11 cellular contexts compared by ENCODE assay signal in genomic region chr12:58364389-58365086, GRCh38.
DNase-seq lines count a peak whose midpoint lies in the region; ATAC-seq, FAIRE-seq and TF ChIP-seq lines count a peak whose summit lies in the region.
"Had no signal": no experiment of that assay in that cellular context is flagged by ENCODE, and none has a peak within 500 bp of the region (broad histone marks: within the 10 kb centered on the region; RNA-seq: fewer than 3 reads in every experiment).

No MANE protein-coding gene starts in this region.

- H3K9me3 ChIP-seq in fibroblast of lung (ENCODE audit: control insufficient read depth, insufficient read depth, low read depth, low read length) (no peaks in the 10 kb centered on the region), BE2C (no peaks in the 10 kb centered on the region), gastrocnemius medialis (no peaks in the 10 kb centered on the region)

- DNase-seq in GM04504 (ENCODE audit: low read depth) (peak; percentile 98), RCC 7860 (ENCODE audit: low spot score) (peak; percentile 99), fibroblast of lung (ENCODE audit: low read depth in 2 of 2) (peak; percentile 98 to 100), retinal pigment epithelial cell (ENCODE audit: low read depth) (peak; percentile 97), BE2C (no peak), globus pallidus (ENCODE audit: low spot score) (no peak), gastrocnemius medialis (no peak), SKM-1 treated with dmso at 0.1 percent for 144 hours (lab: John Stamatoyannopoulos, UW; ENCODE audit: unreplicated experiment) (no peak)
- DNase-seq: activated effector memory CD4-positive, alpha-beta T cell treated with anti-CD3 and anti-CD28 coated beads, Interleukin-2, amount 50 U/mL, for 16 hours; NCI-H82 had no signal

- no peak overlapping the region for H2AFZ ChIP-seq in fibroblast of lung (ENCODE audit: low read length)

- H3K4me3 ChIP-seq in fibroblast of lung (replicated peaks in 1 of 4; ENCODE audit: control extremely low read depth in 1 of 4, insufficient read depth in 1 of 4, low read depth in 3 of 4, low read length in 4 of 4) (no peak overlapping the region), retinal pigment epithelial cell (ENCODE audit: low read length) (no peak overlapping the region), BE2C (ENCODE audit: low read depth, low read length) (no peak overlapping the region), gastrocnemius medialis (no peak overlapping the region)

- H3K27ac ChIP-seq in fibroblast of lung (ENCODE audit: insufficient read depth, low read length) (peak overlapping the region; percentile 55), gastrocnemius medialis (no peak overlapping the region)

- H3K9ac ChIP-seq in fibroblast of lung (ENCODE audit: insufficient read depth, low read length), result no peak overlapping the region

- H3K4me1 ChIP-seq in fibroblast of lung (ENCODE audit: control insufficient read depth, extremely low read depth, insufficient read depth, low read length) (peaks cover 25% of the 10 kb centered on the region), BE2C (no peaks in the 10 kb centered on the region), gastrocnemius medialis (no peaks in the 10 kb centered on the region)

- in situ Hi-C loops in gastrocnemius medialis (cut with MboI; ENCODE audit: low sequenced_read_pairs in 4 of 4), result no loop called here

- no peak for TF ChIP-seq POLR2A in gastrocnemius medialis (IDR thresholded peaks at IDR 0.05)

- H3K36me3 ChIP-seq in fibroblast of lung (ENCODE audit: control insufficient read depth, insufficient read depth, low read length) (no peaks in the 10 kb centered on the region), BE2C (no peaks in the 10 kb centered on the region), gastrocnemius medialis (no peaks in the 10 kb centered on the region)

- H3K4me2 ChIP-seq in fibroblast of lung (ENCODE audit: extremely low read depth, insufficient read depth, low read length), result peak overlapping the region; percentile 37

- TF ChIP-seq CTCF in fibroblast of lung (conservative IDR thresholded peaks at IDR 0.05 in 1 of 2, IDR thresholded peaks at IDR 0.05 in 1 of 2; ENCODE audit: low read depth in 1 of 2, low read length in 2 of 2) (no peak), retinal pigment epithelial cell (conservative IDR thresholded peaks at IDR 0.05; ENCODE audit: low read depth, low read length) (no peak), BE2C (IDR thresholded peaks at IDR 0.05; ENCODE audit: low read depth, low read length) (no peak), gastrocnemius medialis (IDR thresholded peaks at IDR 0.05 in 4 of 5, conservative IDR thresholded peaks at IDR 0.05 in 1 of 5) (no peak)

- H3K27me3 ChIP-seq in fibroblast of lung (ENCODE audit: control insufficient read depth, insufficient read depth, low read length) (no peaks in the 10 kb centered on the region), BE2C (no peaks in the 10 kb centered on the region), gastrocnemius medialis (no peaks in the 10 kb centered on the region)

- intact Hi-C loops in gastrocnemius medialis (cut with DNase I; ENCODE audit: low total_unique reads), result no loop called here

- H4K20me1 ChIP-seq in fibroblast of lung (ENCODE audit: control insufficient read depth, extremely low read depth, insufficient read depth, low read length), result no peaks in the 10 kb centered on the region

- FAIRE-seq in RCC 7860 (lab: Jason Lieb, UNC), result peak; percentile 99
- FAIRE-seq: endothelial cell of umbilical vein had no signal

- H3K79me2 ChIP-seq in fibroblast of lung (ENCODE audit: control insufficient read depth, insufficient read depth, low read length), result no peaks in the 10 kb centered on the region

- no peak for ATAC-seq in gastrocnemius medialis

Comparison
In these comparisons a context has a peak if more than half of its experiments do, and no peak if none do; other contexts are left out.
1. DNase-seq: peak in GM04504 (single experiment), RCC 7860 (single experiment), fibroblast of lung (2 of 2) and retinal pigment epithelial cell (single experiment); none in BE2C (single experiment), globus pallidus (single experiment), gastrocnemius medialis (0 of 2) and SKM-1 treated with dmso at 0.1 percent for 144 hours (single experiment).